18 cellular contexts compared by ENCODE assay signal in genomic region chr6:39192736-39193135, GRCh38.
"Had no signal": no experiment of that assay in that cellular context is flagged by ENCODE, and none has a peak within 500 bp of the region (broad histone marks: within the 10 kb centered on the region; RNA-seq: fewer than 3 reads in every experiment).

No MANE protein-coding gene starts in this region.

- DNase-seq: activated CD4-positive, alpha-beta T cell treated with anti-CD3 and anti-CD28 coated beads for 36 hours; activated gamma-delta T cell; activated T-cell treated with anti-CD3 and anti-CD28 coated beads, Interleukin-2, amount 50 U/mL, for 72 hours; cerebellar nuclear complex; cortex of kidney; effector CD4-positive, alpha-beta T cell; heart right ventricle; left ventricle myocardium superior; spleen; stimulated activated CD8-positive, alpha-beta memory T cell treated with anti-CD3 and anti-CD28 coated beads, Interleukin-4, amount 100 ng/mL, for 48 hours; stimulated activated naive CD4-positive, alpha-beta T cell treated with Interleukin-2 at 50 U/mL for 16 hours; T-helper 17 cell; trophoblast cell had no signal

- H3K9me3 ChIP-seq: esophagus muscularis mucosa, gastroesophageal sphincter, heart right ventricle, spleen, suprapubic skin had no signal

- H3K4me3 Mint-ChIP-seq: activated CD4-positive, alpha-beta T cell treated with anti-CD3 and anti-CD28 coated beads for 36 hours; activated naive CD4-positive, alpha-beta T cell treated with anti-CD3 and anti-CD28 coated beads, Interleukin-2, amount 50 U/mL, for 24 hours; activated T-cell treated with anti-CD3 and anti-CD28 coated beads, Interleukin-2, amount 50 U/mL, for 72 hours; T-helper 17 cell had no signal

- H3K27ac ChIP-seq: esophagus muscularis mucosa, heart right ventricle, parathyroid adenoma, spleen, suprapubic skin had no signal

- H3K36me3 ChIP-seq: gastroesophageal sphincter, heart right ventricle had no signal

- H3K27me3 Mint-ChIP-seq: activated CD4-positive, alpha-beta T cell treated with anti-CD3 and anti-CD28 coated beads for 36 hours; activated naive CD4-positive, alpha-beta T cell treated with anti-CD3 and anti-CD28 coated beads, Interleukin-2, amount 50 U/mL, for 24 hours; T-helper 17 cell had no signal

- H3K27me3 ChIP-seq: esophagus muscularis mucosa, gastroesophageal sphincter, spleen, suprapubic skin had no signal

- H3K4me3 ChIP-seq: esophagus muscularis mucosa, gastroesophageal sphincter, heart right ventricle, spleen, suprapubic skin had no signal

- ATAC-seq: activated CD4-positive, alpha-beta T cell treated with anti-CD3 and anti-CD28 coated beads for 36 hours; activated T-cell treated with anti-CD3 and anti-CD28 coated beads, Interleukin-2, amount 50 U/mL, for 72 hours; T-helper 17 cell had no signal

- H3K27ac Mint-ChIP-seq: activated CD4-positive, alpha-beta T cell treated with anti-CD3 and anti-CD28 coated beads for 36 hours; activated naive CD4-positive, alpha-beta T cell treated with anti-CD3 and anti-CD28 coated beads, Interleukin-2, amount 50 U/mL, for 24 hours; activated T-cell treated with anti-CD3 and anti-CD28 coated beads, Interleukin-2, amount 50 U/mL, for 72 hours; T-helper 17 cell had no signal

- H3K4me1 ChIP-seq: heart right ventricle, suprapubic skin had no signal

- H3K9me3 Mint-ChIP-seq: activated naive CD4-positive, alpha-beta T cell treated with anti-CD3 and anti-CD28 coated beads, Interleukin-2, amount 50 U/mL, for 24 hours; activated T-cell treated with anti-CD3 and anti-CD28 coated beads, Interleukin-2, amount 50 U/mL, for 72 hours had no signal
